11 cellular contexts compared by ENCODE assay signal in genomic region chr1:32321712-32322291, GRCh38. TPM values are rescaled to one million over a fixed set of nuclear protein-coding genes. Genes with fewer than 3 reads are reported as not detected.
A peak's percentile ranks its signal among the peaks of the same experiment; 100 is the strongest.
DNase-seq lines count a peak whose midpoint lies in the region; ATAC-seq and TF ChIP-seq lines count a peak whose summit lies in the region.
"Had no signal": no experiment of that assay in that cellular context is flagged by ENCODE, and none has a peak within 500 bp of the region (broad histone marks: within the 10 kb centered on the region; RNA-seq: fewer than 3 reads in every experiment).

No MANE protein-coding gene starts in this region.

- DNase-seq in Calu3 (peak; percentile 81), LoVo (ENCODE audit: low spot score) (peak; percentile 88), naive B cell (no peak), amygdala (lab: John Stamatoyannopoulos, UW) (no peak), lower leg skin (ENCODE audit: low spot score in 2 of 2) (no peak)
- DNase-seq: effector CD8-positive, alpha-beta T cell; H7; trophoblast cell had no signal

- CTCF ChIA-PET in Calu3 (lab: Charles Lee): interaction anchor here (0.6 to 1.9 kb wide), 16 partner anchors 10 to 686 kb away, joined by 3 to 15 read pairs (median 6); partner anchors contain the start of genes LCK, MARCKSL1 and TXLNA

- 56 to 63% methylated on average over 5 of the region's 5 CpGs for WGBS in lower leg skin, 2 donors

- H3K36me3 Mint-ChIP-seq in Calu3 (ENCODE audit: insufficient read depth, unreplicated experiment) (peaks cover 56% of the 10 kb centered on the region), naive B cell (peaks cover 9 to 10% of the 10 kb centered on the region in 2 donors)
- peaks cover 6% of the 10 kb centered on the region for H3K36me3 Mint-ChIP-seq in activated naive CD4-positive, alpha-beta T cell treated with anti-CD3 and anti-CD28 coated beads, Interleukin-2, amount 50 U/mL, for 24 hours

- H3K4me3 ChIP-seq in lower leg skin (ENCODE audit: low read depth, poor library complexity, severe bottlenecking): no peak overlapping the region

- intact Hi-C loops in Calu3 (cut with micrococcal nuclease; ENCODE audit: unreplicated experiment): no loop called here
- intact Hi-C loops in lower leg skin (cut with DNase I; ENCODE audit: low total_unique reads): no loop called here

- no TSS peak for BruUV-seq in Calu3 (replicated peaks; lab: Mats Ljungman, UMichigan)

- peak overlapping the region; percentile 80 for H3K27ac Mint-ChIP-seq in Calu3 (ENCODE audit: unreplicated experiment)
- peak overlapping the region; percentile 90 for H3K27ac Mint-ChIP-seq in activated naive CD4-positive, alpha-beta T cell treated with anti-CD3 and anti-CD28 coated beads, Interleukin-2, amount 50 U/mL, for 24 hours
- peak overlapping the region; percentile 58 to 92 (median 80) for H3K27ac Mint-ChIP-seq in naive B cell

- TF ChIP-seq CTCF in Calu3 (IDR thresholded peaks at IDR 0.05; ENCODE audit: unreplicated experiment) (no peak), lower leg skin (IDR thresholded peaks at IDR 0.05) (no peak)

- ATAC-seq in naive B cell (ENCODE audit: low read depth in 2 of 2): peak; percentile 27 to 41
- ATAC-seq in GM18498 (IDR thresholded peaks at IDR 0.05; ENCODE audit: unreplicated experiment): no peak
- ATAC-seq in GM21360 (IDR thresholded peaks at IDR 0.05; ENCODE audit: unreplicated experiment): no peak

- H3K4me1 Mint-ChIP-seq in Calu3 (ENCODE audit: low read depth, unreplicated experiment): peaks cover 22% of the 10 kb centered on the region
- H3K4me1 Mint-ChIP-seq in activated naive CD4-positive, alpha-beta T cell treated with anti-CD3 and anti-CD28 coated beads, Interleukin-2, amount 50 U/mL, for 24 hours: peaks cover 43% of the 10 kb centered on the region
- peaks cover 33 to 74% (median 47%) of the 10 kb centered on the region in 3 donors for H3K4me1 Mint-ChIP-seq in naive B cell

- peak overlapping the region; percentile 54 for H3K4me3 Mint-ChIP-seq in Calu3 (ENCODE audit: low read depth, unreplicated experiment)
- H3K4me3 Mint-ChIP-seq in activated naive CD4-positive, alpha-beta T cell treated with anti-CD3 and anti-CD28 coated beads, Interleukin-2, amount 50 U/mL, for 24 hours: peak overlapping the region; percentile 56
- peak overlapping the region; percentile 15 to 89 (median 80) for H3K4me3 Mint-ChIP-seq in naive B cell

- H3K27me3 Mint-ChIP-seq in Calu3 (ENCODE audit: unreplicated experiment) (no peaks in the 10 kb centered on the region), naive B cell (no peaks in the 10 kb centered on the region)
- no peaks in the 10 kb centered on the region for H3K27me3 Mint-ChIP-seq in activated naive CD4-positive, alpha-beta T cell treated with anti-CD3 and anti-CD28 coated beads, Interleukin-2, amount 50 U/mL, for 24 hours

- H3K9me3 Mint-ChIP-seq in Calu3 (ENCODE audit: low read depth, unreplicated experiment): no peaks in the 10 kb centered on the region
- H3K9me3 Mint-ChIP-seq in activated naive CD4-positive, alpha-beta T cell treated with anti-CD3 and anti-CD28 coated beads, Interleukin-2, amount 50 U/mL, for 24 hours: no peaks in the 10 kb centered on the region
- no peaks in the 10 kb centered on the region for H3K9me3 Mint-ChIP-seq in naive B cell

- no peak for TF ChIP-seq POLR2A in lower leg skin (IDR thresholded peaks at IDR 0.05)

RNA-seq across cellular contexts. Expression of gene MARCKSL1, which starts 14.2 kb away (rescaled TPM):
- total RNA-seq in Calu3 (2022): 169 and 193 TPM in 2 replicates
- 100 to 1,000 TPM; 171 to 297 (median 207) TPM for polyA plus RNA-seq in naive B cell (ENCODE audit: low read depth in 6 of 6)
- total RNA-seq in lower leg skin: 10 to 100 TPM in 2 of 4 donors, 1 to 10 TPM in 2; 6.9 to 21.0 (median 11.1) TPM

RNA-seq across cellular contexts. Expression of gene HDAC1, which starts 29.9 kb away (rescaled TPM):
- total RNA-seq in Calu3 (2022) (186 and 197 TPM in 2 replicates), lower leg skin (10 to 100 TPM; 45.7 to 53.9 (median 47.9) TPM)
- polyA plus RNA-seq in naive B cell (ENCODE audit: low read depth in 6 of 6): 100 to 1,000 TPM; 179 to 253 (median 204) TPM

RNA-seq across cellular contexts. Expression of gene FAM229A, which starts 40.5 kb away (rescaled TPM):
- total RNA-seq in Calu3 (2022): 7.3 and 7.5 TPM in 2 replicates
- 1 to 10 TPM in 1 of 6 donors, under 1 TPM in 4, not detected in 1; 0.24 to 1.2 (median 0.53) TPM for polyA plus RNA-seq in naive B cell (ENCODE audit: low read depth in 6 of 6)
- total RNA-seq in lower leg skin: 10 to 100 TPM in 2 of 4 donors, 1 to 10 TPM in 2; 7.2 to 20.1 (median 8.7) TPM

RNA-seq across cellular contexts. Expression of gene TSSK3, which starts 40.5 kb away (rescaled TPM):
- total RNA-seq in Calu3 (2022) (1.8 and 5.1 TPM in 2 replicates), lower leg skin (1 to 10 TPM in 1 of 4 donors, under 1 TPM in 2, not detected in 1; 0.42 to 1.5 (median 0.84) TPM)
- polyA plus RNA-seq in naive B cell (ENCODE audit: low read depth in 6 of 6): 1 to 10 TPM in 3 of 6 donors, under 1 TPM in 3; 0.30 to 4.8 (median 0.94) TPM

Comparison
In these comparisons a context has a peak if more than half of its experiments do, and no peak if none do; other contexts are left out.
1. DNase-seq: peak in Calu3 (single experiment) and LoVo (single experiment); none in naive B cell (single experiment), amygdala (0 of 56) and lower leg skin (0 of 2).
2. ATAC-seq: peak in naive B cell (2 of 2); none in GM18498 (single experiment) and GM21360 (single experiment).
3. Peak in every context shown above with its lines, with median percentiles within 50 percentile points of each other: H3K27ac Mint-ChIP-seq and H3K4me3 Mint-ChIP-seq.